In the genomic region with DNA sequence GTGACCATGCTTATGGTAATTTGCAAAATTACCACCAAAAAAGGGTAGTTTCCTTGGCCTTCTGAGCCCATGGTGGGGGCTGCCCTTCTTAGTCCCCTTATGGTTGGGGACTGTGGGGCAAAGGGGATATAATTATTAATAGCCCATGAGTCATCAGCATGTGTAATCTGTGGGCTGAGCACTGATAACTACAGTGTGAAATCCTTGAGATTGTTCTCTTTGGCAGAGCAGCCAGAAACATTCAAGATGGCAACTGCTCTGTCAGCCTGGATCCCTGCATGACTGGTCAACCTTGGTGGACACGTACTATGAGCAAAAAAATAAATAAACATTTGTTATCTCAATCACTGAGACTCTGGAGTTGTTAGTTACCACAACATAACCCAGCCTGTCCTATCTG, we compare ENCODE assay signal across 21 cellular contexts.
DNase-seq lines count a peak whose midpoint lies in the region; ATAC-seq and TF ChIP-seq lines count a peak whose summit lies in the region.
"Had no signal": no experiment of that assay in that cellular context is flagged by ENCODE, and none has a peak within 500 bp of the region (broad histone marks: within the 10 kb centered on the region; RNA-seq: fewer than 3 reads in every experiment).

No MANE protein-coding gene starts in this region.

- peaks cover 25% of the 10 kb centered on the region for H3K36me3 ChIP-seq in CD4-positive, alpha-beta memory T cell (ENCODE audit: insufficient read depth, low read length)
- no peaks in the 10 kb centered on the region for H3K36me3 ChIP-seq in mesendoderm (ENCODE audit: control insufficient read depth, insufficient read depth, low read length)
- H3K36me3 ChIP-seq: BE2C, breast epithelium, SJSA1 had no signal

- no peak for ATAC-seq in GM18505 (IDR thresholded peaks at IDR 0.05; ENCODE audit: unreplicated experiment)
- ATAC-seq in HG03439 (IDR thresholded peaks at IDR 0.05; ENCODE audit: unreplicated experiment): no peak
- ATAC-seq: lower lobe of right lung; stimulated activated naive CD8-positive, alpha-beta T cell treated with anti-CD3 and anti-CD28 coated beads, Interleukin-15, Interleukin-2, amounts not matched to agents 100 U/mL and 50 U/mL, for 24 hours had no signal

- no peak overlapping the region for H3K4me3 ChIP-seq in CD4-positive, alpha-beta memory T cell (ENCODE audit: low read length in 2 of 2)
- H3K4me3 ChIP-seq in choroid plexus epithelial cell (ENCODE audit: low read depth, low read length) (no peak overlapping the region), mesendoderm (ENCODE audit: low read length) (no peak overlapping the region)
- H3K4me3 ChIP-seq: breast epithelium, lower lobe of right lung, SJSA1 had no signal

- peaks cover 38% of the 10 kb centered on the region for H3K4me1 ChIP-seq in CD4-positive, alpha-beta memory T cell (ENCODE audit: insufficient read depth, low read length)
- H3K4me1 ChIP-seq in mesendoderm (ENCODE audit: control insufficient read depth, low read depth, low read length): no peaks in the 10 kb centered on the region
- H3K4me1 ChIP-seq: BE2C, breast epithelium, SJSA1 had no signal

- no peak overlapping the region for H2BK120ac ChIP-seq in mesendoderm (ENCODE audit: low read depth, low read length)

- peaks cover 85 to 87% of the 10 kb centered on the region in 2 donors for H3K36me3 Mint-ChIP-seq in CD4-positive, alpha-beta memory T cell

- H3K4me2 ChIP-seq in mesendoderm (ENCODE audit: low read length): no peak overlapping the region
- H3K4me2 ChIP-seq: KMS-11 had no signal

- no peaks in the 10 kb centered on the region for H3K27me3 ChIP-seq in CD4-positive, alpha-beta memory T cell (ENCODE audit: insufficient read depth, low read length)
- no peaks in the 10 kb centered on the region for H3K27me3 ChIP-seq in mesendoderm (ENCODE audit: insufficient read depth, low read length, poor library complexity)
- H3K27me3 ChIP-seq: BE2C, breast epithelium, SJSA1 had no signal

- H3K79me2 ChIP-seq in mesendoderm (ENCODE audit: control insufficient read depth, insufficient read depth, low read length): no peaks in the 10 kb centered on the region

- H3K23ac ChIP-seq in mesendoderm (ENCODE audit: low read length): no peak overlapping the region

- H3K4me1 Mint-ChIP-seq in CD4-positive, alpha-beta memory T cell: peaks cover 46 to 88% (median 64%) of the 10 kb centered on the region in 4 donors

- no CpG with 5 or more reads among the region's 1 CpG for WGBS in mesendoderm (ENCODE audit: extremely low coverage, insufficient coverage, low lambda C conversion rate)

- peak overlapping the region in 1 of 8 donors; percentile 8 for H3K4me3 Mint-ChIP-seq in CD4-positive, alpha-beta memory T cell
- H3K4me3 Mint-ChIP-seq: naive B cell; T-helper 2 cell treated with Interferon-gamma antibody and Interleukin-4, amounts not matched to agents 5 μg/mL and 100 μg/mL, for 36 hours; type B pancreatic cell had no signal

- intact Hi-C loops in CD4-positive, alpha-beta memory T cell (cut with micrococcal nuclease): no loop called here

- no peak overlapping the region for H4K8ac ChIP-seq in mesendoderm (ENCODE audit: low read depth, low read length)

- H3K4ac ChIP-seq in mesendoderm (ENCODE audit: low read depth, low read length): no peak overlapping the region

- POLR2A ChIA-PET in CD4-positive, alpha-beta memory T cell (lab: Charles Lee; ENCODE audit: partially characterized antibody): no interaction called here

- H3K18ac ChIP-seq in mesendoderm (ENCODE audit: low read length): no peak overlapping the region

- DNase-seq in CD4-positive, alpha-beta memory T cell: no peak
- peak; percentile 9 for DNase-seq in HT1080 (ENCODE audit: low read depth)
- peak; percentile 26 for DNase-seq in choroid plexus epithelial cell (ENCODE audit: low read depth)
- peak; percentile 4 for DNase-seq in mesendoderm
- no peak for DNase-seq in GOT3 (lab: John Stamatoyannopoulos, UW)
- DNase-seq in stimulated activated CD4-positive, alpha-beta T cell treated with anti-CD3 and anti-CD28 coated beads, Interleukin-15, amount 100 ng/mL, for 24 hours: no peak
- DNase-seq: activated CD4-positive, CD25-positive, alpha-beta regulatory T cell; activated gamma-delta T cell treated with Interleukin-2 at 50 U/mL for 16 hours; BE2C; lower lobe of right lung; naive B cell; NCI-H1105 treated with DMSO at 0.1 percent for 48 hours; stimulated activated naive CD8-positive, alpha-beta T cell treated with anti-CD3 and anti-CD28 coated beads, Interleukin-15, Interleukin-2, amounts not matched to agents 100 U/mL and 50 U/mL, for 24 hours had no signal

- H3K27ac Mint-ChIP-seq in CD4-positive, alpha-beta memory T cell: peak overlapping the region in 6 of 7 donors; percentile 6 to 78 (median 52)
- H3K27ac Mint-ChIP-seq: naive B cell; progenitor cell of endocrine pancreas; T-helper 2 cell treated with Interferon-gamma antibody and Interleukin-4, amounts not matched to agents 5 μg/mL and 100 μg/mL, for 36 hours; type B pancreatic cell had no signal

- no peaks in the 10 kb centered on the region for H3K27me3 Mint-ChIP-seq in CD4-positive, alpha-beta memory T cell
- H3K27me3 Mint-ChIP-seq: naive B cell, progenitor cell of endocrine pancreas, type B pancreatic cell had no signal

- CTCF ChIA-PET in CD4-positive, alpha-beta memory T cell (lab: Charles Lee; ENCODE audit: partially characterized antibody): no interaction called here

- H4K5ac ChIP-seq in mesendoderm (ENCODE audit: low read length): no peak overlapping the region

- no peak overlapping the region for H3K9ac ChIP-seq in mesendoderm (ENCODE audit: low read length)
- H3K9ac ChIP-seq: KMS-11 had no signal

- peaks cover 0 to 16% (median 9%) of the 10 kb centered on the region in 8 donors for H3K9me3 Mint-ChIP-seq in CD4-positive, alpha-beta memory T cell
- H3K9me3 Mint-ChIP-seq: type B pancreatic cell had no signal

- TF ChIP-seq POLR2A in GM18505 (IDR thresholded peaks at IDR 0.05; ENCODE audit: borderline replicate concordance, extremely low read depth, insufficient read depth, insufficient read length): no peak

- no peak overlapping the region for H3K27ac ChIP-seq in CD4-positive, alpha-beta memory T cell (ENCODE audit: low read depth, low read length)
- no peak overlapping the region for H3K27ac ChIP-seq in mesendoderm (ENCODE audit: low read depth, low read length)
- H3K27ac ChIP-seq: breast epithelium, KMS-11, lower lobe of right lung, SJSA1 had no signal

- no peaks in the 10 kb centered on the region for H3K79me1 ChIP-seq in mesendoderm (ENCODE audit: low read length)

- no peak overlapping the region for H2AK5ac ChIP-seq in mesendoderm (ENCODE audit: low read length)

- no peak overlapping the region for H2BK15ac ChIP-seq in mesendoderm (replicated peaks; ENCODE audit: low read depth)

- no peak overlapping the region for H2BK5ac ChIP-seq in mesendoderm (ENCODE audit: low read length)

- no peak overlapping the region for H3K56ac ChIP-seq in mesendoderm (ENCODE audit: low read length)

- no peak for TF ChIP-seq CTCF in choroid plexus epithelial cell (conservative IDR thresholded peaks at IDR 0.05; ENCODE audit: low read depth, low read length)

- H3K9me3 ChIP-seq in CD4-positive, alpha-beta memory T cell (ENCODE audit: control insufficient read depth in 1 of 2, low read length in 2 of 2): no peaks in the 10 kb centered on the region
- H3K9me3 ChIP-seq: BE2C, breast epithelium, lower lobe of right lung, SJSA1 had no signal

Comparison
In these comparisons a context has a peak if more than half of its experiments do, and no peak if none do; other contexts are left out.
1. DNase-seq: peak in HT1080 (single experiment), choroid plexus epithelial cell (single experiment) and mesendoderm (single experiment); none in CD4-positive, alpha-beta memory T cell (0 of 5), GOT3 (single experiment) and stimulated activated CD4-positive, alpha-beta T cell treated with anti-CD3 and anti-CD28 coated beads, Interleukin-15, amount 100 ng/mL, for 24 hours (single experiment).